17 cellular contexts compared by ENCODE assay signal in the genomic region with DNA sequence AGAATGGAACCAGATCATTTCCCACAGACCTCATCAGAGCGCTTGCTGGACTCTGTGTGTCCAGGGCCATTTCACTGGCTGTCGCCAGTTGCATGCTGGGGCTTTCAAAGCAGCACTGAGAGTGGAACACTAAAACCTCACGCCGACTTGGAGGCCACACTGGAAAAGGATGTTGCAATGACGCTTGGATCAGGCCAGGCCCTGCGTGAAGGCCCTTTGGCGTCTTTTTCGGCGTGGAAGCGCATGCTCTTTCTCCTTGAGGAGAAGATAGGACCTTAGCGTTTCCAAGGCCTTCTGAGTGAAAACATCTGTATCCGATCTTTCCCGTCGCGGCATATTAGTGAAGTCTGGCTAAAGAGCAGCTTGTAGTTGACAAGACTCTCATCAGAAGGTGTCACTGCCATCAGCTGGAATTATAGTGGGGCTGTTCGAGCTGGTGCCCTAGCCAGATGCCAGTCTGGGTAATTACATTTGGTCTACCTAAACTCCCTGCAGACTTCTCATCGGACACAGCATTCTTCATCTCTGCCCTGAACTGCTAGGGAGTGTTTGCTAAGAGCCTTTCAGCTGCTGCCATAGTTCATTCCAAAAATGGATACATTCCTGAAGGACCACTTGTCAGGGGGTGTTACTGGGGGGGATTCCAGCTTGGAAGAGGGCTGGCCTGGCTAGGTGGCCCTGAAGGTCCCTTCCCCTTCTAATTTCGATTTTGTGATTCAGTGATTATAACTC.
A peak's percentile ranks its signal among the peaks of the same experiment; 100 is the strongest.
DNase-seq lines count a peak whose midpoint lies in the region; ATAC-seq and TF ChIP-seq lines count a peak whose summit lies in the region.
"Had no signal": no experiment of that assay in that cellular context is flagged by ENCODE, and none has a peak within 500 bp of the region (broad histone marks: within the 10 kb centered on the region; RNA-seq: fewer than 3 reads in every experiment).

No MANE protein-coding gene starts in this region.

- H3K27me3 ChIP-seq in right cardiac atrium (ENCODE audit: control insufficient read depth, insufficient read depth) (no peaks in the 10 kb centered on the region), aorta (ENCODE audit: control insufficient read depth in 1 of 2, insufficient read depth in 2 of 2, low read length in 1 of 2) (no peaks in the 10 kb centered on the region), adrenal gland (no peaks in the 10 kb centered on the region)
- H3K27me3 ChIP-seq: BLaER1, neutrophil had no signal

- no peak overlapping the region for H3K4me3 Mint-ChIP-seq in progenitor cell of endocrine pancreas (ENCODE audit: low read depth)
- H3K4me3 Mint-ChIP-seq: activated naive CD8-positive, alpha-beta T cell; central memory CD8-positive, alpha-beta T cell; T-helper 2 cell treated with Interferon-gamma antibody and Interleukin-4, amounts not matched to agents 5 μg/mL and 100 μg/mL, for 36 hours had no signal

- peaks cover 6% of the 10 kb centered on the region for H3K9me3 Mint-ChIP-seq in progenitor cell of endocrine pancreas (ENCODE audit: low read depth)
- H3K9me3 Mint-ChIP-seq: central memory CD8-positive, alpha-beta T cell; T-helper 2 cell treated with Interferon-gamma antibody and Interleukin-4, amounts not matched to agents 5 μg/mL and 100 μg/mL, for 36 hours had no signal

- no peak for TF ChIP-seq CTCF in progenitor cell of endocrine pancreas (IDR thresholded peaks at IDR 0.05; ENCODE audit: unreplicated experiment)
- TF ChIP-seq CTCF in adrenal gland (IDR thresholded peaks at IDR 0.05), result no peak

- peak overlapping the region; percentile 46 for H3K27ac Mint-ChIP-seq in progenitor cell of endocrine pancreas
- H3K27ac Mint-ChIP-seq: activated naive CD8-positive, alpha-beta T cell; T-helper 2 cell treated with Interferon-gamma antibody and Interleukin-4, amounts not matched to agents 5 μg/mL and 100 μg/mL, for 36 hours had no signal

- H3K36me3 Mint-ChIP-seq in progenitor cell of endocrine pancreas (ENCODE audit: insufficient read depth), result peaks cover 2% of the 10 kb centered on the region

- no peaks in the 10 kb centered on the region for H3K27me3 Mint-ChIP-seq in progenitor cell of endocrine pancreas
- H3K27me3 Mint-ChIP-seq: activated naive CD8-positive, alpha-beta T cell; central memory CD8-positive, alpha-beta T cell had no signal

- WGBS in right cardiac atrium, result 68% methylated on average over 18 of the region's 18 CpGs
- WGBS in aorta, 2 donors, result 92 to 93% methylated on average over 18 of the region's 18 CpGs
- WGBS in adrenal gland, 4 donors, result 88 to 93% (median 91%) methylated on average over 18 of the region's 18 CpGs

- intact Hi-C loops in Right ventricle myocardium inferior (cut with DNase I), result no loop called here
- intact Hi-C loops in cardiac septum (cut with DNase I), result no loop called here
- intact Hi-C loops in right cardiac atrium (cut with DNase I), result no loop called here
- intact Hi-C loops in aorta (cut with DNase I), result no loop called here
- intact Hi-C loops in adrenal gland (cut with DNase I), result no loop called here

- TF ChIP-seq POLR2A in adrenal gland (IDR thresholded peaks at IDR 0.05), result no peak

- ATAC-seq in Right ventricle myocardium inferior (peak; percentile 96), right cardiac atrium (peak; percentile 93 to 95), aorta (ENCODE audit: low FRiP score) (peak; percentile 83), HG03097 (IDR thresholded peaks at IDR 0.05; ENCODE audit: low FRiP score, unreplicated experiment) (no peak), GM18907 (IDR thresholded peaks at IDR 0.05; ENCODE audit: unreplicated experiment) (no peak)
- ATAC-seq: esophagus mucosa had no signal

- H3K4me1 ChIP-seq in right cardiac atrium (ENCODE audit: control insufficient read depth, insufficient read depth, low read length) (no peaks in the 10 kb centered on the region), aorta (ENCODE audit: control insufficient read depth in 1 of 2, insufficient read depth in 2 of 2, low read length in 2 of 2) (no peaks in the 10 kb centered on the region), adrenal gland (replicated peaks in 1 of 2) (peaks cover 6 to 9% of the 10 kb centered on the region in 2 donors)
- H3K4me1 ChIP-seq: BLaER1 had no signal

- peak overlapping the region; percentile 63 for H3K27ac ChIP-seq in right cardiac atrium (ENCODE audit: low read length)
- H3K27ac ChIP-seq in aorta (ENCODE audit: low read depth in 1 of 2, low read length in 2 of 2), result no peak overlapping the region
- no peak overlapping the region for H3K27ac ChIP-seq in adrenal gland
- H3K27ac ChIP-seq: BLaER1, neutrophil had no signal

- H3K36me3 ChIP-seq in aorta (ENCODE audit: control insufficient read depth in 1 of 2, insufficient read depth in 2 of 2, low read length in 1 of 2), result no peaks in the 10 kb centered on the region
- no peaks in the 10 kb centered on the region for H3K36me3 ChIP-seq in adrenal gland (replicated peaks in 1 of 2)
- H3K36me3 ChIP-seq: neutrophil had no signal

- H3K4me3 ChIP-seq in right cardiac atrium (ENCODE audit: low read length), result no peak overlapping the region
- H3K4me3 ChIP-seq in aorta (ENCODE audit: low read length in 2 of 2), result no peak overlapping the region
- H3K4me3 ChIP-seq in adrenal gland, result no peak overlapping the region
- H3K4me3 ChIP-seq: BLaER1 had no signal

- DNase-seq in Right ventricle myocardium inferior (ENCODE audit: missing footprints) (peak; percentile 85), cardiac septum (ENCODE audit: low spot score) (no peak), right cardiac atrium (peak; percentile 89 to 94 (median 91)), progenitor cell of endocrine pancreas (ENCODE audit: low spot score, unreplicated experiment) (no peak), aorta (peak in 1 of 2 donors; percentile 66), adrenal gland (no peak)
- DNase-seq: activated CD8-positive, alpha-beta memory T cell treated with anti-CD3 and anti-CD28 coated beads for 24 hours; effector CD4-positive, alpha-beta T cell; substantia nigra had no signal

- peaks cover 41% of the 10 kb centered on the region for H3K4me1 Mint-ChIP-seq in progenitor cell of endocrine pancreas (ENCODE audit: low read depth)
- H3K4me1 Mint-ChIP-seq: central memory CD8-positive, alpha-beta T cell had no signal

- H3K9me3 ChIP-seq in right cardiac atrium (ENCODE audit: control insufficient read depth, low read length) (no peaks in the 10 kb centered on the region), aorta (ENCODE audit: control insufficient read depth, low read length) (no peaks in the 10 kb centered on the region), adrenal gland (replicated peaks in 1 of 3) (no peaks in the 10 kb centered on the region)
- H3K9me3 ChIP-seq: BLaER1, neutrophil had no signal

Comparison
In these comparisons a context has a peak if more than half of its experiments do, and no peak if none do; other contexts are left out.
1. DNase-seq: peak in Right ventricle myocardium inferior (single experiment) and right cardiac atrium (3 of 3); none in cardiac septum (single experiment), progenitor cell of endocrine pancreas (single experiment) and adrenal gland (0 of 7).
2. ATAC-seq: peak in Right ventricle myocardium inferior (single experiment), right cardiac atrium (2 of 2) and aorta (single experiment); none in HG03097 (single experiment) and GM18907 (single experiment).